In the genomic region with DNA sequence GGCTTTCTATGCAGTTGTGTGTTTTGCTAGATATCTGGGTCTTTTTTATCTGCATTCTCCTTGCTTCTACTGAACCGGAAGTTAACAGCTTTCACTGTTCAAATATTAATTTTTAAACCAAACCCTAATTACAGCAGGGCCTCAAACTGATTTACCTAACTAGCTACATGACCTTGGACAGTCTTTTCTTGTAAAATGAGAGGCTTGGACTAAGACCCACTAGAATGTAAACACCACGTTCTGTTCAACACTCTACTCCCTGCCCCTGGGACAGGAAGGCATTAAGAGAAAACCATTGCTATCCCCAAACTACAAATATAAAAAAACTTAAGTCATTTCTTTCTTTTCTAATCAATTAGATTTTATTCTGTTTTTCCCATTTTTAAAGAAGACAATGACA, we compare ENCODE assay signal across 10 cellular contexts. TPM values are rescaled to one million over a fixed set of nuclear protein-coding genes. Genes with fewer than 3 reads are reported as not detected.
DNase-seq lines count a peak whose midpoint lies in the region; ATAC-seq, FAIRE-seq and TF ChIP-seq lines count a peak whose summit lies in the region.
"Had no signal": no experiment of that assay in that cellular context is flagged by ENCODE, and none has a peak within 500 bp of the region (broad histone marks: within the 10 kb centered on the region; RNA-seq: fewer than 3 reads in every experiment).

No MANE protein-coding gene starts in this region.

- DNase-seq in GM06990 (ENCODE audit: extremely low read depth, insufficient read length), result no peak
- no peak for DNase-seq in GM12878 (ENCODE audit: low read depth, low spot score)
- no peak for DNase-seq in cerebellar nuclear complex (lab: John Stamatoyannopoulos, UW)
- DNase-seq in NOMO-1 treated with dmso at 0.1 percent for 144 hours (lab: John Stamatoyannopoulos, UW; ENCODE audit: unreplicated experiment), result no peak
- DNase-seq in NCI-H1930 (lab: John Stamatoyannopoulos, UW), result no peak
- DNase-seq in RPMI8226, result no peak
- DNase-seq: foreskin fibroblast, NCI-H2107 had no signal

- 0% methylated on average over 2 of the region's 2 CpGs for WGBS in GM12878 (ENCODE audit: insufficient coverage, insufficient replicate concordance, low lambda C conversion rate, missing lambda C conversion rate)

- TF ChIP-seq RAD21 in GM12878 (IDR thresholded peaks at IDR 0.05; ENCODE audit: insufficient read depth, low read depth, low read length), result no peak

- no TSS peak for BruUV-seq in GM12878 (replicated peaks; lab: Mats Ljungman, UMichigan)

- in situ Hi-C loops in GM12878 (cut with MboI), result no loop called here

- H3K4me3 ChIP-seq in GM06990 (replicated peaks; ENCODE audit: low read depth, low read length), result peak overlapping the region; percentile 19
- H3K4me3 ChIP-seq in GM12878, result peak overlapping the region; percentile 46
- H3K4me3 ChIP-seq in neutrophil (ENCODE audit: low read depth in 1 of 2, low read length in 1 of 2), result peak overlapping the region in 1 of 2 experiments; percentile 7

- no peaks in the 10 kb centered on the region for H4K20me1 ChIP-seq in GM12878 (ENCODE audit: control insufficient read depth, insufficient read depth)

- FAIRE-seq in GM12878 (lab: Jason Lieb, UNC), result no peak

- H2AFZ ChIP-seq in GM12878 (ENCODE audit: control insufficient read depth, low read depth, low read length), result no peak overlapping the region

- TF ChIP-seq CTCF in GM06990 (IDR thresholded peaks at IDR 0.05; ENCODE audit: insufficient read depth, low read length, poor library complexity, severe bottlenecking), result no peak
- TF ChIP-seq CTCF in GM12878 (IDR thresholded peaks at IDR 0.05 in 2 of 3, conservative IDR thresholded peaks at IDR 0.05 in 1 of 3; ENCODE audit: control insufficient read depth in 2 of 3, extremely low read depth in 1 of 3, insufficient read depth in 1 of 3, low read depth in 3 of 3, low read length in 3 of 3), result no peak
- no peak for TF ChIP-seq CTCF in neutrophil (IDR thresholded peaks at IDR 0.05)

- H3K9me3 ChIP-seq in GM12878 (replicated peaks; ENCODE audit: control insufficient read depth, insufficient read depth, low read length) (no peaks in the 10 kb centered on the region), neutrophil (no peaks in the 10 kb centered on the region)

- H3K27me3 ChIP-seq in GM06990 (replicated peaks; ENCODE audit: control insufficient read depth, insufficient read depth, low read length) (no peaks in the 10 kb centered on the region), GM12878 (replicated peaks in 1 of 2; ENCODE audit: control insufficient read depth in 2 of 2, insufficient read depth in 2 of 2, low read length in 1 of 2) (no peaks in the 10 kb centered on the region), neutrophil (no peaks in the 10 kb centered on the region)

- H3K36me3 ChIP-seq in GM06990 (ENCODE audit: control insufficient read depth, insufficient read depth, low read length) (no peaks in the 10 kb centered on the region; the same call in 1 of the 2 replicates), GM12878 (ENCODE audit: control insufficient read depth in 2 of 2, insufficient read depth in 2 of 2, low read length in 1 of 2) (no peaks in the 10 kb centered on the region), neutrophil (no peaks in the 10 kb centered on the region)

- intact Hi-C loops in GM12878 (cut with micrococcal nuclease; ENCODE audit: unreplicated experiment), result loop anchor here (5.0 to 10.0 kb wide), 2 partner anchors 46 to 1353 kb away; no protein-coding TSS in a partner anchor

- H3K27ac ChIP-seq in GM12878 (ENCODE audit: control insufficient read depth, insufficient read depth), result peak overlapping the region; percentile 87
- peak overlapping the region; percentile 90 for H3K27ac ChIP-seq in neutrophil

- RAD21 ChIA-PET in GM12878 (lab: Charles Lee; ENCODE audit: unreplicated experiment), result interaction anchor here (2.1 to 3.2 kb wide), 2 partner anchors 46 to 51 kb away, joined by 8 to 12 read pairs; no protein-coding TSS in a partner anchor

- H3K4me1 ChIP-seq in GM12878 (ENCODE audit: control insufficient read depth, insufficient read depth, low read length) (peaks cover 21% of the 10 kb centered on the region), neutrophil (ENCODE audit: control insufficient read depth in 1 of 2, insufficient read depth in 1 of 2, low read depth in 1 of 2, low read length in 1 of 2) (peaks cover 53 to 57% of the 10 kb centered on the region in 2 experiments)

- POLR2A ChIA-PET in GM12878 (lab: Charles Lee), result interaction anchor here (0.6 to 0.8 kb wide), 2 partner anchors 16 to 83 kb away, joined by 3 to 6 read pairs; no protein-coding TSS in a partner anchor

- no peak for TF ChIP-seq POLR2A in GM12878 (IDR thresholded peaks at IDR 0.05; ENCODE audit: low read depth, low read length)

- H3K9ac ChIP-seq in GM12878 (ENCODE audit: control insufficient read depth, insufficient read depth, low read length), result peak overlapping the region; percentile 43

- peaks cover 89% of the 10 kb centered on the region for H3K79me2 ChIP-seq in GM12878 (ENCODE audit: control insufficient read depth, insufficient read depth, low read length)

- CTCF ChIA-PET in GM12878 (lab: Yijun Ruan, JAX), result interaction anchor here (0.6 to 3.3 kb wide), 5 partner anchors 11 to 69 kb away, joined by 3 to 16 read pairs (median 7); no protein-coding TSS in a partner anchor

- no peak for TF ChIP-seq EP300 in GM12878 (IDR thresholded peaks at IDR 0.05; ENCODE audit: borderline replicate concordance in 1 of 2, control insufficient read depth in 1 of 2, low read depth in 2 of 2, low read length in 2 of 2)

- ATAC-seq in HG03159 (IDR thresholded peaks at IDR 0.05; ENCODE audit: unreplicated experiment), result peak; percentile 35
- no peak for ATAC-seq in GM12878

- SMC1A ChIA-PET in GM12878 (lab: Charles Lee; ENCODE audit: uncharacterized antibody, unreplicated experiment), result interaction anchor here (0.6 to 3.5 kb wide), 10 partner anchors 16 to 141 kb away, joined by 3 to 20 read pairs (median 6); no protein-coding TSS in a partner anchor

- peak overlapping the region; percentile 97 for H3K4me2 ChIP-seq in GM12878 (ENCODE audit: control insufficient read depth, insufficient read depth)

TF ChIP-seq in GM12878, 131 proteins besides CTCF, POLR2A, EP300 and RAD21 (continues in another document):
- TF ChIP-seq RELA (IDR thresholded peaks at IDR 0.05; ENCODE audit: borderline replicate concordance, partially characterized antibody), result no peak
- no peak for TF ChIP-seq BHLHE40 (IDR thresholded peaks at IDR 0.05; ENCODE audit: borderline replicate concordance in 1 of 2, low read depth in 2 of 2, low read length in 1 of 2)
- TF ChIP-seq FOS (IDR thresholded peaks at IDR 0.05; ENCODE audit: borderline replicate concordance, extremely low read depth, insufficient read length), result no peak
- TF ChIP-seq YBX1 (IDR thresholded peaks at IDR 0.05), result no peak
- no peak for TF ChIP-seq POLR2AphosphoS5 (IDR thresholded peaks at IDR 0.05; ENCODE audit: low read length)
- no peak for TF ChIP-seq MYC (IDR thresholded peaks at IDR 0.05; ENCODE audit: insufficient read depth, insufficient read length, insufficient replicate concordance, low read length, severe bottlenecking)
- TF ChIP-seq, protein P1, sequence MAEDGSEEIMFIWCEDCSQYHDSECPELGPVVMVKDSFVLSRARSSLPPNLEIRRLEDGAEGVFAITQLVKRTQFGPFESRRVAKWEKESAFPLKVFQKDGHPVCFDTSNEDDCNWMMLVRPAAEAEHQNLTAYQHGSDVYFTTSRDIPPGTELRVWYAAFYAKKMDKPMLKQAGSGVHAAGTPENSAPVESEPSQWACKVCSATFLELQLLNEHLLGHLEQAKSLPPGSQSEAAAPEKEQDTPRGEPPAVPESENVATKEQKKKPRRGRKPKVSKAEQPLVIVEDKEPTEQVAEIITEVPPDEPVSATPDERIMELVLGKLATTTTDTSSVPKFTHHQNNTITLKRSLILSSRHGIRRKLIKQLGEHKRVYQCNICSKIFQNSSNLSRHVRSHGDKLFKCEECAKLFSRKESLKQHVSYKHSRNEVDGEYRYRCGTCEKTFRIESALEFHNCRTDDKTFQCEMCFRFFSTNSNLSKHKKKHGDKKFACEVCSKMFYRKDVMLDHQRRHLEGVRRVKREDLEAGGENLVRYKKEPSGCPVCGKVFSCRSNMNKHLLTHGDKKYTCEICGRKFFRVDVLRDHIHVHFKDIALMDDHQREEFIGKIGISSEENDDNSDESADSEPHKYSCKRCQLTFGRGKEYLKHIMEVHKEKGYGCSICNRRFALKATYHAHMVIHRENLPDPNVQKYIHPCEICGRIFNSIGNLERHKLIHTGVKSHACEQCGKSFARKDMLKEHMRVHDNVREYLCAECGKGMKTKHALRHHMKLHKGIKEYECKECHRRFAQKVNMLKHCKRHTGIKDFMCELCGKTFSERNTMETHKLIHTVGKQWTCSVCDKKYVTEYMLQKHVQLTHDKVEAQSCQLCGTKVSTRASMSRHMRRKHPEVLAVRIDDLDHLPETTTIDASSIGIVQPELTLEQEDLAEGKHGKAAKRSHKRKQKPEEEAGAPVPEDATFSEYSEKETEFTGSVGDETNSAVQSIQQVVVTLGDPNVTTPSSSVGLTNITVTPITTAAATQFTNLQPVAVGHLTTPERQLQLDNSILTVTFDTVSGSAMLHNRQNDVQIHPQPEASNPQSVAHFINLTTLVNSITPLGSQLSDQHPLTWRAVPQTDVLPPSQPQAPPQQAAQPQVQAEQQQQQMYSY (CRISPR knock-in tag; IDR thresholded peaks at IDR 0.05), result no peak
- no peak for TF ChIP-seq KDM1A (IDR thresholded peaks at IDR 0.05; ENCODE audit: borderline replicate concordance)
- TF ChIP-seq NR2F1 (conservative IDR thresholded peaks at IDR 0.05), result no peak
- no peak for TF ChIP-seq CHD2 (IDR thresholded peaks at IDR 0.05; ENCODE audit: borderline replicate concordance, low read depth, low read length)

RNA-seq across cellular contexts. Expression of a gene that starts 3.7 kb away (rescaled TPM):
- total RNA-seq in GM12878 (2013; cell fraction: nucleolus; rRNA removed), result 162 TPM in 2 replicates
- total RNA-seq in GM12878 (2014; rRNA removed) (28.7 and 34.1 TPM in 2 replicates), GM12878 (2014; rRNA removed; fragmentation: Illumina TruSeq; extraction: Trizol) (36.5 and 42.7 TPM in 2 replicates), GM12878 (2021) (26.8 and 32.1 TPM in 2 replicates)
- polyA plus RNA-seq in GM12878 (2011; ENCODE audit: low read depth), result 15.9 TPM
- polyA plus RNA-seq in GM12878 (2011; rRNA removed) (22.7 and 24.2 TPM in 2 replicates), GM12878 (2014; fragmentation: Illumina TruSeq; extraction: Trizol) (31.0 and 37.2 TPM in 2 replicates), GM12878 (2014; fragmentation: Nextera tagmentation; extraction: Ambion mirVana) (1 to 10 TPM; 4.6 to 6.4 TPM), GM12878 (2014; rRNA removed) (22.9 and 27.8 TPM in 2 replicates), GM12878 (2016; fragmentation: Nextera tagmentation; extraction: Ambion mirVana) (1 to 10 TPM; 8.4 to 9.6 TPM)
- polyA plus RNA-seq in GM12878 (2011; cell fraction: cytosol; rRNA removed), result 14.3 and 19.6 TPM in 2 replicates
- polyA plus RNA-seq in GM12878 (2011; cell fraction: nucleus; rRNA removed), result 32.8 and 35.9 TPM in 2 replicates
- 17.2 and 18.5 TPM in 2 replicates for polyA plus RNA-seq in GM12878 (2012)
- 64.6 and 80.2 TPM in 2 replicates for polyA minus RNA-seq in GM12878 (2011; rRNA and poly(A)+ RNA removed)
- polyA minus RNA-seq in GM12878 (2011; cell fraction: cytosol; rRNA and poly(A)+ RNA removed), result 22.3 and 27.1 TPM in 2 replicates
- polyA minus RNA-seq in GM12878 (2011; cell fraction: nucleus; rRNA and poly(A)+ RNA removed), result 49.0 and 65.9 TPM in 2 replicates
